Comparison of ENCODE assay signal across 1 cellular context in genomic region chr1:225944951-225945350, GRCh38.
TF ChIP-seq lines count a peak whose summit lies in the region.

No MANE protein-coding gene starts in this region.

TF ChIP-seq in H1, 55 proteins besides CTCF, POLR2A, EP300 and RAD21 (continued from another document):
- TF ChIP-seq RFX5 (IDR thresholded peaks at IDR 0.05; ENCODE audit: borderline replicate concordance, low read depth, low read length): no peak
- no peak for TF ChIP-seq SP1 (IDR thresholded peaks at IDR 0.05; ENCODE audit: low read depth, low read length)
- no peak for TF ChIP-seq JUN (IDR thresholded peaks at IDR 0.05; ENCODE audit: low read depth, low read length)
- TF ChIP-seq CBX8 (IDR thresholded peaks at IDR 0.05; ENCODE audit: borderline replicate concordance, low read depth, low read length): no peak
- TF ChIP-seq TAF1 (IDR thresholded peaks at IDR 0.05; ENCODE audit: low read depth, low read length): no peak
- TF ChIP-seq TAF7 (optimal IDR thresholded peaks at IDR 0.05; ENCODE audit: borderline replicate concordance, low read depth, low read length): no peak
- TF ChIP-seq CBX5 (IDR thresholded peaks at IDR 0.05; ENCODE audit: low read depth, low read length): no peak
- TF ChIP-seq GABPA (IDR thresholded peaks at IDR 0.05; ENCODE audit: borderline replicate concordance, insufficient read depth, low read length): no peak
- TF ChIP-seq TCF12 (IDR thresholded peaks at IDR 0.05; ENCODE audit: low read depth, low read length): no peak
- no peak for TF ChIP-seq E2F6 (IDR thresholded peaks at IDR 0.05)
- TF ChIP-seq CHD7 (IDR thresholded peaks at IDR 0.05; ENCODE audit: insufficient replicate concordance, low read length): no peak
- no peak for TF ChIP-seq POLR2AphosphoS5 (IDR thresholded peaks at IDR 0.05; ENCODE audit: low read depth, low read length)
- no peak for TF ChIP-seq SP2 (IDR thresholded peaks at IDR 0.05; ENCODE audit: low read length)
TF ChIP-seq in H1: peak in this region for 0.
